Comparison of ENCODE assay signal across 9 cellular contexts in genomic region chr10:122692744-122693143, GRCh38. TPM values are rescaled to one million over a fixed set of nuclear protein-coding genes. Genes with fewer than 3 reads are reported as not detected.
"Had no signal": no experiment of that assay in that cellular context is flagged by ENCODE, and none has a peak within 500 bp of the region (broad histone marks: within the 10 kb centered on the region; RNA-seq: fewer than 3 reads in every experiment).

No MANE protein-coding gene starts in this region.

- FAIRE-seq: G401.6, GM12878, GM12891, GM12892, GM18507, GM19239 had no signal

- DNase-seq: GDM1, GF-D8 had no signal

- H3K4me3 ChIP-seq: GM12878 had no signal

- ATAC-seq: GM12878 had no signal

RNA-seq across cellular contexts. Expression of gene C10orf120, which starts 6.9 kb away (rescaled TPM):
- total RNA-seq: G401, GM12878 had no signal
- polyA plus RNA-seq: GM12878 had no signal
